Comparison of ENCODE assay signal across 8 cellular contexts in the genomic region with DNA sequence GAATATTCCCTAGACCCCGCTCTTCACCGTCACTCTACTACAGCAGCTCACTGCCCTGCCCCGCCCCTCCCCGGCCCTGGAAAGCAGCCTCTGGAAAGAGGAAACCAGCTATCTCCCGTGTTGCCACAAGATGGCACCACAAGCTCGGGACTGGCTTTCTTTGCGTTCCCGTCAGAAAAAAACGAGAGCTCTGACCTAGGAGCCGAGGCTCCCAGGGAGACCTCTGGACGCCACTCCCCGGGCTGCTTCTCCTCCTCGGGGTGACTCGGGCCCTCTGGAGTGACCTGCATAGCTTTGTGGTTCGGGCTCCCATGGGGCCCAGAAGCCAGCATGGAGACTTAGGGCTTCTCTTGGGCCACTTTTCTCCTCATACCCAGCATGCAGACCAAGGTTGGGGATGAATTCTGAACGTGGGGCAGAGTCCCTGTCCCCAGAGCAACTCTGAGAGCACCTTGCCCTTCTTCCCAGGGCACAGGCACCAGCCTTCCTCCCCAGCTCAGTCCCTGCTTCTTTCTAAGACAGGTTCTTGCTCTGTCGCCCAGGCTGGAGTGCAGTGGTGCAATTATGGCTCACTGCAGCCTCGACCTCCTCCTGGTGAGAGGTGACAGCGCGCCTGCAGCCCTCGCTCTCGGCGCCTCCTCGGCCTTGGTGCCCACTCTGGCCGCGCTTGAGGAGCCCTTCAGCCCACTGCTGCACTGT. TPM values are rescaled to one million over a fixed set of nuclear protein-coding genes. Genes with fewer than 3 reads are reported as not detected.
DNase-seq lines count a peak whose midpoint lies in the region; ATAC-seq and TF ChIP-seq lines count a peak whose summit lies in the region.

No MANE protein-coding gene starts in this region.

- peak; percentile 91 for TF ChIP-seq CTCF in AG10803 (conservative IDR thresholded peaks at IDR 0.05; ENCODE audit: low read length)

- DNase-seq in AG10803 (ENCODE audit: low read depth) = peak; percentile 76
- peak; percentile 93 for DNase-seq in H7
- DNase-seq in NCI-H345 treated with DMSO at 0.1 percent for 48 hours (lab: John Stamatoyannopoulos, UW; ENCODE audit: unreplicated experiment) = peak; percentile 33
- peak; percentile 73 for DNase-seq in activated CD4-positive, CD25-positive, alpha-beta regulatory T cell treated with anti-CD3 and anti-CD28 coated beads, Interleukin-2, amount 50 U/mL, for 72 hours
- peak; percentile 72 for DNase-seq in central memory CD4-positive, alpha-beta T cell
- peak; percentile 85 for DNase-seq in kidney tubule cell (ENCODE audit: low spot score)
- DNase-seq in stimulated activated CD4-positive, alpha-beta T cell treated with anti-CD3 and anti-CD28 coated beads, Interleukin-1b, Interleukin-23, amount 100 ng/mL, for 4 hours (ENCODE audit: low read depth in 2 of 2) = peak; percentile 73 to 74

- H3K27me3 ChIP-seq in H7 (ENCODE audit: control insufficient read depth, insufficient read depth, low read length) = no peaks in the 10 kb centered on the region

- peak overlapping the region; percentile 14; the same call in 1 of the 2 replicates for H3K4me3 ChIP-seq in AG10803 (ENCODE audit: low read length)
- no peak overlapping the region; the same call in 1 of the 2 replicates for H3K4me3 ChIP-seq in H7 (ENCODE audit: insufficient read depth, low read depth, low read length)

- ATAC-seq in HG03135 (IDR thresholded peaks at IDR 0.05; ENCODE audit: unreplicated experiment) = no peak

- no peaks in the 10 kb centered on the region for H3K36me3 ChIP-seq in H7 (replicated peaks; ENCODE audit: control insufficient read depth, insufficient read depth, low read length)

RNA-seq across cellular contexts. Expression of a gene that starts 19.0 kb away (rescaled TPM):
- 10.5 and 13.6 TPM in 2 replicates for total RNA-seq in H7 (2014; rRNA removed; shearing (Covaris generic))

RNA-seq across cellular contexts. Expression of a gene that starts 21.4 kb away (rescaled TPM):
- total RNA-seq in H7 (2014; rRNA removed; shearing (Covaris generic)) = 23.2 and 24.9 TPM in 2 replicates

RNA-seq across cellular contexts. Expression of a gene that starts 46.9 kb away (rescaled TPM):
- total RNA-seq in H7 (2014; rRNA removed; shearing (Covaris generic)) = 11.8 and 18.4 TPM in 2 replicates

Comparison
In these comparisons a context has a peak if more than half of its experiments do, and no peak if none do; other contexts are left out.
1. DNase-seq: peak in every context shown above with its lines; median percentile 93 in H7; 85 in kidney tubule cell; 76 in AG10803; 74 in stimulated activated CD4-positive, alpha-beta T cell treated with anti-CD3 and anti-CD28 coated beads, Interleukin-1b, Interleukin-23, amount 100 ng/mL, for 4 hours; 73 in activated CD4-positive, CD25-positive, alpha-beta regulatory T cell treated with anti-CD3 and anti-CD28 coated beads, Interleukin-2, amount 50 U/mL, for 72 hours; 72 in central memory CD4-positive, alpha-beta T cell; 33 in NCI-H345 treated with DMSO at 0.1 percent for 48 hours.